ENCODE assay signal across 8 cellular contexts in genomic region chr1:87328121-87329050, GRCh38. TPM values are rescaled to one million over a fixed set of nuclear protein-coding genes. Genes with fewer than 3 reads are reported as not detected.
DNase-seq lines count a peak whose midpoint lies in the region; ATAC-seq and TF ChIP-seq lines count a peak whose summit lies in the region.

Gene LMO4, plus strand, starts transcription at chr1:87328880. Its CDS starts 3,136 bp downstream, at chr1:87332016.

- TF ChIP-seq CTCF in CD14-positive monocyte (IDR thresholded peaks at IDR 0.05), result no peak

- H3K4me3 Mint-ChIP-seq in CD14-positive monocyte, result peak within 1 kb of the TSS; percentile 95 to 97

- peaks cover 33% of the 10 kb centered on the region for H3K4me1 Mint-ChIP-seq in CD14-positive monocyte

- H3K27me3 Mint-ChIP-seq in CD14-positive monocyte (ENCODE audit: low read depth in 3 of 3), result peaks cover 0 to 4% (median 4%) of the 10 kb centered on the region in 3 donors

- H3K36me3 Mint-ChIP-seq in CD14-positive monocyte, result peaks cover 14% of the 10 kb centered on the region in 2 donors

- no peaks in the 10 kb centered on the region for H3K9me3 Mint-ChIP-seq in CD14-positive monocyte

- peak within 1 kb of the TSS; percentile 88 to 96 (median 94) for H3K27ac Mint-ChIP-seq in CD14-positive monocyte

- peak; percentile 92 for DNase-seq in CD14-positive monocyte (ENCODE audit: low spot score)
- peak; percentile 96 for DNase-seq in NCI-H748 (lab: John Stamatoyannopoulos, UW; ENCODE audit: unreplicated experiment)
- peak; percentile 75 for DNase-seq in activated CD4-positive, alpha-beta T cell treated with anti-CD3 and anti-CD28 coated beads, Interleukin-2, amount 50 U/mL, for 1 hour
- DNase-seq in cortex of kidney (lab: John Stamatoyannopoulos, UW), result peak; percentile 73
- DNase-seq in left kidney (ENCODE audit: low read depth, low spot score), result peak; percentile 99
- peak; percentile 82 to 83 for DNase-seq in stimulated activated CD4-positive, alpha-beta T cell treated with anti-CD3 and anti-CD28 coated beads, Interleukin-2, amount 100 ng/mL, for 24 hours

- peak; percentile 77 for ATAC-seq in GM19395 (IDR thresholded peaks at IDR 0.05; ENCODE audit: unreplicated experiment)
- peak; percentile 76 for ATAC-seq in HG03558 (IDR thresholded peaks at IDR 0.05; ENCODE audit: extremely low read depth, unreplicated experiment)

- intact Hi-C loops in CD14-positive monocyte (cut with micrococcal nuclease), result no loop called here

RNA-seq across cellular contexts. Expression of gene LMO4, which starts in this region (rescaled TPM):
- polyA plus RNA-seq in CD14-positive monocyte, result 10 to 100 TPM; 20.3 to 22.3 TPM

Comparison
In these comparisons a context has a peak if more than half of its experiments do, and no peak if none do; other contexts are left out.
1. Peak in every context shown above with its lines: DNase-seq and ATAC-seq.